8 cellular contexts compared by ENCODE assay signal in genomic region chr1:50423670-50424000, GRCh38. TPM values are rescaled to one million over a fixed set of nuclear protein-coding genes. Genes with fewer than 3 reads are reported as not detected.
DNase-seq lines count a peak whose midpoint lies in the region; ATAC-seq and TF ChIP-seq lines count a peak whose summit lies in the region.

No MANE protein-coding gene starts in this region.

- peak overlapping the region; percentile 76 for H3K4me3 Mint-ChIP-seq in central memory CD8-positive, alpha-beta T cell

- no peaks in the 10 kb centered on the region for H3K9me3 Mint-ChIP-seq in central memory CD8-positive, alpha-beta T cell

- peaks cover 91% of the 10 kb centered on the region for H3K27me3 Mint-ChIP-seq in central memory CD8-positive, alpha-beta T cell

- H3K36me3 Mint-ChIP-seq in central memory CD8-positive, alpha-beta T cell (ENCODE audit: insufficient read depth), result peaks cover 4% of the 10 kb centered on the region

- H3K14ac ChIP-seq in neuronal stem cell (ENCODE audit: low read length), result no peak overlapping the region

- peaks cover 3 to 8% of the 10 kb centered on the region in 2 donors for H3K4me1 ChIP-seq in neuronal stem cell (ENCODE audit: control insufficient read depth in 2 of 2, insufficient read depth in 1 of 2, low read depth in 1 of 2, low read length in 2 of 2)

- H3K36me3 ChIP-seq in neuronal stem cell (replicated peaks in 1 of 2; ENCODE audit: control insufficient read depth in 2 of 2, insufficient read depth in 2 of 2, low read length in 2 of 2), result no peaks in the 10 kb centered on the region

- no peak overlapping the region for H2BK120ac ChIP-seq in neuronal stem cell (ENCODE audit: low read depth, low read length)

- no peak overlapping the region for H2AK5ac ChIP-seq in neuronal stem cell (ENCODE audit: low read depth, low read length)

- peak overlapping the region; percentile 24; the same call in 1 of the 2 replicates for H3K4me3 ChIP-seq in HL-60 (replicated peaks; ENCODE audit: insufficient read depth, low read length)
- peak overlapping the region; percentile 47 to 48 for H3K4me3 ChIP-seq in neuronal stem cell (ENCODE audit: low read length in 2 of 2)

- peak overlapping the region; percentile 99 for H2AFZ ChIP-seq in neuronal stem cell (ENCODE audit: low read length)

- no CpG with 5 or more reads among the region's 23 CpGs for WGBS in neuronal stem cell (ENCODE audit: extremely low coverage in 2 of 2, insufficient read length in 2 of 2, insufficient replicate concordance in 1 of 2), 2 donors

- no peak overlapping the region for H3K23ac ChIP-seq in neuronal stem cell (ENCODE audit: low read depth, low read length, poor library complexity)

- H4K91ac ChIP-seq in neuronal stem cell (ENCODE audit: low read depth, low read length, poor library complexity), result no peak overlapping the region

- DNase-seq in EH (ENCODE audit: low read depth) (peak; percentile 17), HL-60 (ENCODE audit: low read depth in 1 of 2, low spot score in 1 of 2) (peak in 1 of 2 experiments; percentile 20), neuronal stem cell (ENCODE audit: low spot score) (no peak), activated gamma-delta T cell treated with Interleukin-2 at 50 U/mL for 16 hours (no peak), GDM1 (lab: John Stamatoyannopoulos, UW) (no peak)
- no peak for DNase-seq in central memory CD8-positive, alpha-beta T cell (ENCODE audit: low spot score in 2 of 2)

- peaks cover 0 to 8% of the 10 kb centered on the region in 2 donors for H3K9me3 ChIP-seq in neuronal stem cell (replicated peaks in 1 of 2; ENCODE audit: control insufficient read depth in 2 of 2, insufficient read depth in 1 of 2, low read depth in 1 of 2, low read length in 2 of 2)

- no peak overlapping the region for H3K18ac ChIP-seq in neuronal stem cell (ENCODE audit: low read length)

- H3K4ac ChIP-seq in neuronal stem cell (ENCODE audit: low read length), result no peak overlapping the region

- H3K27ac Mint-ChIP-seq in central memory CD8-positive, alpha-beta T cell (ENCODE audit: low read depth), result no peak overlapping the region

- H3K27me3 ChIP-seq in HL-60 (ENCODE audit: insufficient read depth, poor library complexity, severe bottlenecking), result peaks cover 88% of the 10 kb centered on the region
- peaks cover 80 to 100% (median 99%) of the 10 kb centered on the region in 3 experiments for H3K27me3 ChIP-seq in neuronal stem cell (ENCODE audit: control insufficient read depth in 3 of 3, insufficient read depth in 3 of 3, low read depth in 1 of 3, low read length in 3 of 3)

- no peak for ATAC-seq in central memory CD8-positive, alpha-beta T cell (replicated peaks; ENCODE audit: extremely low read depth, poor library complexity, severe bottlenecking)
- no peak for ATAC-seq in HG03439 (IDR thresholded peaks at IDR 0.05; ENCODE audit: unreplicated experiment)
- ATAC-seq in GM18858 (IDR thresholded peaks at IDR 0.05; ENCODE audit: unreplicated experiment), result no peak

- no peak overlapping the region for H4K8ac ChIP-seq in neuronal stem cell (ENCODE audit: low read depth, low read length)

- no peak overlapping the region for H3K9ac ChIP-seq in neuronal stem cell (ENCODE audit: low read depth, low read length, poor library complexity)

- TF ChIP-seq CTCF in HL-60 (IDR thresholded peaks at IDR 0.05; ENCODE audit: insufficient read depth, low read length), result no peak

- no peak overlapping the region for H2BK12ac ChIP-seq in neuronal stem cell (ENCODE audit: low read length)

- H3K4me1 Mint-ChIP-seq in central memory CD8-positive, alpha-beta T cell, result peaks cover 51% of the 10 kb centered on the region

- H3K79me1 ChIP-seq in neuronal stem cell (ENCODE audit: low read depth, low read length), result no peaks in the 10 kb centered on the region

- peak overlapping the region; percentile 70 for H3K4me2 ChIP-seq in neuronal stem cell (ENCODE audit: insufficient read depth, low read length, poor library complexity, severe bottlenecking)

- H3K27ac ChIP-seq in HL-60 (replicated peaks), result no peak overlapping the region
- no peak overlapping the region for H3K27ac ChIP-seq in neuronal stem cell (replicated peaks; ENCODE audit: low read length)

- no peak overlapping the region for H2BK15ac ChIP-seq in neuronal stem cell (ENCODE audit: low read length)

- H2BK5ac ChIP-seq in neuronal stem cell (ENCODE audit: low read length), result no peak overlapping the region

RNA-seq across cellular contexts. Expression of gene DMRTA2, which starts 0.4 kb away (rescaled TPM):
- polyA plus RNA-seq in neuronal stem cell (2013, experiment 1 of 2), result 0.17 TPM
- polyA plus RNA-seq in neuronal stem cell (2013, experiment 2 of 2), result 0.19 TPM
